ENCODE assay signal across 9 cellular contexts in the genomic region with DNA sequence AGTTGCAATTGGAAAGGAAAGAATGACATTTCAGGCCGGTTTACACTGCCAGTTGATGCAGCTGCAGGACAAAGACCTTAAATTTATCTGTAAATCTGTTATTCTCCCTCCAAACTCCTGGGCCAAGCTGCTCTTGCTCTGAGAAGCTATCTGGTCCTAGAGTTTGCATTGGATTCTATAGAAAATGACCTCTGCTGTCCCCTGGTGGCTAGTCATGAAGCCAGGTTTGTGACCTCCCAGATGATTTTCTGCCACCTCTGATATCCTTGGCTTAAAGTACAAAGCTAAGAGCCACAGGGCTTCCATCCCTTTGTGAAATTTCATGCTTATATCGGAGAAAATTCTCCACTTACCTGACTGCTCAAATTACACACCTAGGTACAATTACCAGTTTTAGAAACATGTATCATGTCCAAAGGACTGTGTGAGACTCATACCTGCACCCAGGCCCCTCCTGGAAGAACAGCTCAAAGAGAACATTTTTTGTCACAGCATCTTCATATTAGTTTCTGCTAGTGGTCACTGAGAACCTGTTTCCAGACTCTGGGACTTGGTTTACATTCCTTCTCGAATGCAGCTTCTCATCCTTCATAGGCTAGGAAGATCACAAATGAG. TPM values are rescaled to one million over a fixed set of nuclear protein-coding genes. Genes with fewer than 3 reads are reported as not detected.
DNase-seq lines count a peak whose midpoint lies in the region; ATAC-seq, FAIRE-seq and TF ChIP-seq lines count a peak whose summit lies in the region.
"Had no signal": no experiment of that assay in that cellular context is flagged by ENCODE, and none has a peak within 500 bp of the region (broad histone marks: within the 10 kb centered on the region; RNA-seq: fewer than 3 reads in every experiment).

No MANE protein-coding gene starts in this region.

- no peaks in the 10 kb centered on the region for H3K36me3 Mint-ChIP-seq in activated CD8-positive, alpha-beta memory T cell treated with anti-CD3 and anti-CD28 coated beads, Interleukin-2, amount 10 ng/mL, durations not matched to agents 7 days and 5 days
- H3K36me3 Mint-ChIP-seq in progenitor cell of endocrine pancreas (ENCODE audit: insufficient read depth): no peaks in the 10 kb centered on the region

- TF ChIP-seq POLR2A in GM12892 (IDR thresholded peaks at IDR 0.05; ENCODE audit: low read depth, low read length): no peak

- CTCF ChIA-PET in activated CD8-positive, alpha-beta memory T cell treated with anti-CD3 and anti-CD28 coated beads, Interleukin-2, amount 10 ng/mL, durations not matched to agents 7 days and 5 days (lab: Charles Lee): interaction anchor here (0.7 to 3.6 kb wide), 13 partner anchors 10 to 550 kb away, joined by 3 to 19 read pairs (median 3); no protein-coding TSS in a partner anchor

- no peak overlapping the region for H3K4me3 ChIP-seq in fibroblast of the aortic adventitia (ENCODE audit: low read depth, low read length)

- no peak for ATAC-seq in activated CD8-positive, alpha-beta memory T cell treated with anti-CD3 and anti-CD28 coated beads, Interleukin-2, amount 10 ng/mL, durations not matched to agents 7 days and 5 days

- H3K27me3 Mint-ChIP-seq in activated CD8-positive, alpha-beta memory T cell treated with anti-CD3 and anti-CD28 coated beads, Interleukin-2, amount 10 ng/mL, durations not matched to agents 7 days and 5 days: peaks cover 50% of the 10 kb centered on the region
- H3K27me3 Mint-ChIP-seq in progenitor cell of endocrine pancreas: peaks cover 13% of the 10 kb centered on the region

- no peak overlapping the region for H3K4me3 Mint-ChIP-seq in activated CD8-positive, alpha-beta memory T cell treated with anti-CD3 and anti-CD28 coated beads, Interleukin-2, amount 10 ng/mL, durations not matched to agents 7 days and 5 days
- no peak overlapping the region for H3K4me3 Mint-ChIP-seq in progenitor cell of endocrine pancreas (ENCODE audit: low read depth)

- DNase-seq in AG08395 (ENCODE audit: low spot score): peak; percentile 61
- no peak for DNase-seq in GM12892 (ENCODE audit: insufficient read length)
- DNase-seq in NCI-H2171 treated with DMSO at 0.1 percent for 48 hours (lab: John Stamatoyannopoulos, UW): peak; percentile 28
- DNase-seq in activated CD8-positive, alpha-beta memory T cell treated with anti-CD3 and anti-CD28 coated beads, Interleukin-2, amount 10 ng/mL, durations not matched to agents 7 days and 5 days: peak; percentile 46
- peak; percentile 52 for DNase-seq in fibroblast of the aortic adventitia (ENCODE audit: low read depth)
- peak; percentile 26 for DNase-seq in progenitor cell of endocrine pancreas (ENCODE audit: low spot score, unreplicated experiment)
- DNase-seq in occipital lobe (lab: John Stamatoyannopoulos, UW): no peak
- DNase-seq in ureter (ENCODE audit: low spot score): no peak

- H3K4me1 Mint-ChIP-seq in activated CD8-positive, alpha-beta memory T cell treated with anti-CD3 and anti-CD28 coated beads, Interleukin-2, amount 10 ng/mL, durations not matched to agents 7 days and 5 days: no peaks in the 10 kb centered on the region
- H3K4me1 Mint-ChIP-seq in progenitor cell of endocrine pancreas (ENCODE audit: low read depth): no peaks in the 10 kb centered on the region

- no peak overlapping the region for H3K27ac Mint-ChIP-seq in activated CD8-positive, alpha-beta memory T cell treated with anti-CD3 and anti-CD28 coated beads, Interleukin-2, amount 10 ng/mL, durations not matched to agents 7 days and 5 days
- no peak overlapping the region for H3K27ac Mint-ChIP-seq in progenitor cell of endocrine pancreas

- H3K9me3 Mint-ChIP-seq in activated CD8-positive, alpha-beta memory T cell treated with anti-CD3 and anti-CD28 coated beads, Interleukin-2, amount 10 ng/mL, durations not matched to agents 7 days and 5 days (ENCODE audit: low read depth): no peaks in the 10 kb centered on the region
- H3K9me3 Mint-ChIP-seq in progenitor cell of endocrine pancreas (ENCODE audit: low read depth): no peaks in the 10 kb centered on the region

- TF ChIP-seq CTCF in fibroblast of the aortic adventitia (IDR thresholded peaks at IDR 0.05; ENCODE audit: insufficient read depth, low read length): peak; percentile 87
- TF ChIP-seq CTCF in progenitor cell of endocrine pancreas (IDR thresholded peaks at IDR 0.05; ENCODE audit: unreplicated experiment): peak; percentile 81

- peak; percentile 33 for FAIRE-seq in GM12892 (lab: Jason Lieb, UNC)

RNA-seq across cellular contexts. Expression of gene IER3IP1, which starts 28.9 kb away (rescaled TPM):
- 18.0 TPM for polyA plus RNA-seq in GM12892 (2012; ENCODE audit: missing spikeins)
- total RNA-seq in activated CD8-positive, alpha-beta memory T cell treated with anti-CD3 and anti-CD28 coated beads, Interleukin-2, amount 10 ng/mL, durations not matched to agents 7 days and 5 days: 10 to 100 TPM in 1 of 2 experiments, 1 to 10 TPM in 1; 8.5 to 10.3 TPM
- total RNA-seq in fibroblast of the aortic adventitia (ENCODE audit: low replicate concordance) (10.5 and 24.8 TPM in 2 replicates), progenitor cell of endocrine pancreas (8.4 and 9.5 TPM in 2 replicates), occipital lobe (22.1 TPM), ureter (13.5 TPM)

RNA-seq across cellular contexts. Expression of gene SKOR2, which starts 46.4 kb away (rescaled TPM):
- polyA plus RNA-seq in GM12892 (2012; ENCODE audit: missing spikeins): not detected
- total RNA-seq in activated CD8-positive, alpha-beta memory T cell treated with anti-CD3 and anti-CD28 coated beads, Interleukin-2, amount 10 ng/mL, durations not matched to agents 7 days and 5 days: not detected
- total RNA-seq in fibroblast of the aortic adventitia (ENCODE audit: low replicate concordance): not detected in 2 replicates
- total RNA-seq in progenitor cell of endocrine pancreas: not detected in 2 replicates
- not detected for total RNA-seq in occipital lobe
- total RNA-seq in ureter: not detected
- polyA plus RNA-seq: esophagus had no signal

RNA-seq across cellular contexts. Expression of gene HDHD2, which starts 54.7 kb away (rescaled TPM):
- polyA plus RNA-seq in GM12892 (2012; ENCODE audit: missing spikeins): 14.7 TPM
- 10 to 100 TPM; 32.6 to 33.4 TPM for total RNA-seq in activated CD8-positive, alpha-beta memory T cell treated with anti-CD3 and anti-CD28 coated beads, Interleukin-2, amount 10 ng/mL, durations not matched to agents 7 days and 5 days
- total RNA-seq in fibroblast of the aortic adventitia (ENCODE audit: low replicate concordance) (24.3 and 49.7 TPM in 2 replicates), progenitor cell of endocrine pancreas (47.2 and 57.0 TPM in 2 replicates), occipital lobe (30.3 TPM), ureter (46.9 TPM)

Comparison
In these comparisons a context has a peak if more than half of its experiments do, and no peak if none do; other contexts are left out.
1. DNase-seq: peak in AG08395 (single experiment), NCI-H2171 treated with DMSO at 0.1 percent for 48 hours (single experiment), activated CD8-positive, alpha-beta memory T cell treated with anti-CD3 and anti-CD28 coated beads, Interleukin-2, amount 10 ng/mL, durations not matched to agents 7 days and 5 days (single experiment), fibroblast of the aortic adventitia (single experiment) and progenitor cell of endocrine pancreas (single experiment); none in GM12892 (single experiment), occipital lobe (single experiment) and ureter (single experiment).